In genomic region chr2:96916156-96917007, GRCh38 we compare ENCODE assay signal across 10 cellular contexts. TPM values are rescaled to one million over a fixed set of nuclear protein-coding genes. Genes with fewer than 3 reads are reported as not detected.
A peak's percentile ranks its signal among the peaks of the same experiment; 100 is the strongest.
DNase-seq lines count a peak whose midpoint lies in the region; ATAC-seq and TF ChIP-seq lines count a peak whose summit lies in the region.
"Had no signal": no experiment of that assay in that cellular context is flagged by ENCODE, and none has a peak within 500 bp of the region (broad histone marks: within the 10 kb centered on the region; RNA-seq: fewer than 3 reads in every experiment).

No MANE protein-coding gene starts in this region.

- no peaks in the 10 kb centered on the region for H4K20me1 ChIP-seq in osteoblast (ENCODE audit: insufficient read depth, low read length)

- H3K36me3 ChIP-seq in osteoblast (ENCODE audit: insufficient read depth, low read length): no peaks in the 10 kb centered on the region
- H3K36me3 ChIP-seq: suprapubic skin had no signal

- no peak for DNase-seq in CD4-positive, alpha-beta T cell
- DNase-seq in RWPE1 (ENCODE audit: low spot score): no peak
- peak; percentile 42 for DNase-seq in osteoblast (ENCODE audit: insufficient read length, low spot score, missing footprints)
- no peak for DNase-seq in dedifferentiated amniotic fluid mesenchymal stem cell (ENCODE audit: extremely low spot score)
- no peak for DNase-seq in LoVo (ENCODE audit: low spot score)
- no peak for DNase-seq in T-helper 1 cell
- DNase-seq: Calu3 had no signal

- ATAC-seq in CD4-positive, alpha-beta T cell (ENCODE audit: poor library complexity): no peak
- peak; percentile 11 for ATAC-seq in esophagus mucosa
- ATAC-seq in HG03439 (IDR thresholded peaks at IDR 0.05; ENCODE audit: unreplicated experiment): no peak

- no peaks in the 10 kb centered on the region for H3K9me3 Mint-ChIP-seq in CD4-positive, alpha-beta T cell

- peak overlapping the region; percentile 11 for H3K4me2 ChIP-seq in osteoblast (ENCODE audit: insufficient read depth, low read length)

- peak overlapping the region; percentile 65 for H3K27ac Mint-ChIP-seq in CD4-positive, alpha-beta T cell

- H3K27me3 Mint-ChIP-seq in CD4-positive, alpha-beta T cell: no peaks in the 10 kb centered on the region

- POLR2A ChIA-PET in CD4-positive, alpha-beta T cell (lab: Charles Lee): interaction anchor here (1.2 to 4.4 kb wide), 5 partner anchors 8 to 58 kb away, joined by 3 to 29 read pairs (median 8); partner anchors contain the start of gene ANKRD39
- POLR2A ChIA-PET in RWPE1 (lab: Yijun Ruan, JAX; ENCODE audit: low non-redundant PET): no interaction called here

- peaks cover 25% of the 10 kb centered on the region for H3K36me3 Mint-ChIP-seq in CD4-positive, alpha-beta T cell (ENCODE audit: low read depth)

- intact Hi-C loops in CD4-positive, alpha-beta T cell (cut with DNase I, micrococcal nuclease): no loop called here

- H2AFZ ChIP-seq in osteoblast (ENCODE audit: low read length): peak overlapping the region; percentile 45

- H3K4me1 Mint-ChIP-seq in CD4-positive, alpha-beta T cell (ENCODE audit: low read depth): peaks cover 81% of the 10 kb centered on the region

- H3K27ac ChIP-seq in CD4-positive, alpha-beta T cell (ENCODE audit: low read depth, low read length): no peak overlapping the region
- peak overlapping the region; percentile 63 for H3K27ac ChIP-seq in RWPE1
- H3K27ac ChIP-seq in osteoblast (ENCODE audit: low read depth, low read length): no peak overlapping the region
- H3K27ac ChIP-seq: suprapubic skin had no signal

- H3K4me1 ChIP-seq in osteoblast (ENCODE audit: insufficient read depth, low read length): no peaks in the 10 kb centered on the region

- CTCF ChIA-PET in CD4-positive, alpha-beta T cell (lab: Charles Lee): no interaction called here
- CTCF ChIA-PET in RWPE1 (lab: Yijun Ruan, JAX): no interaction called here

- H3K4me3 ChIP-seq in osteoblast (ENCODE audit: insufficient read depth, low read length): peak overlapping the region; percentile 18
- H3K4me3 ChIP-seq: suprapubic skin had no signal

- H3K79me2 ChIP-seq in osteoblast (ENCODE audit: insufficient read depth, low read length): no peaks in the 10 kb centered on the region

- H3K4me3 Mint-ChIP-seq in CD4-positive, alpha-beta T cell: peak overlapping the region; percentile 55

- H3K27me3 ChIP-seq in CD4-positive, alpha-beta T cell (ENCODE audit: control insufficient read depth, insufficient read depth, low read length): no peaks in the 10 kb centered on the region
- no peaks in the 10 kb centered on the region for H3K27me3 ChIP-seq in osteoblast (ENCODE audit: insufficient read depth, low read length)
- H3K27me3 ChIP-seq: suprapubic skin had no signal

- TF ChIP-seq CTCF in CD4-positive, alpha-beta T cell (IDR thresholded peaks at IDR 0.05): no peak
- no peak for TF ChIP-seq CTCF in RWPE1 (conservative IDR thresholded peaks at IDR 0.05; ENCODE audit: low read depth)
- peak; percentile 33 for TF ChIP-seq CTCF in osteoblast (IDR thresholded peaks at IDR 0.05; ENCODE audit: extremely low read depth, low read depth, low read length)

- peaks cover 16% of the 10 kb centered on the region for H3K9me3 ChIP-seq in CD4-positive, alpha-beta T cell (ENCODE audit: control insufficient read depth, low read length)
- peaks cover 6% of the 10 kb centered on the region for H3K9me3 ChIP-seq in osteoblast (ENCODE audit: low read depth, low read length)
- H3K9me3 ChIP-seq: suprapubic skin had no signal

RNA-seq across cellular contexts. Expression of gene SEMA4C, which starts 46.5 kb away (rescaled TPM):
- total RNA-seq in CD4-positive, alpha-beta T cell: 10 to 100 TPM; 55.8 to 56.8 TPM
- total RNA-seq in esophagus mucosa: 14.9 TPM
- 28.0 and 29.7 TPM in 2 replicates for total RNA-seq in osteoblast

RNA-seq across cellular contexts. Expression of gene ANKRD39, which starts 58.6 kb away (rescaled TPM):
- 10 to 100 TPM; 17.2 to 18.3 TPM for total RNA-seq in CD4-positive, alpha-beta T cell
- total RNA-seq in esophagus mucosa (7.8 TPM), osteoblast (5.1 and 5.9 TPM in 2 replicates)
